Comparison of ENCODE assay signal across 8 cellular contexts in the genomic region with DNA sequence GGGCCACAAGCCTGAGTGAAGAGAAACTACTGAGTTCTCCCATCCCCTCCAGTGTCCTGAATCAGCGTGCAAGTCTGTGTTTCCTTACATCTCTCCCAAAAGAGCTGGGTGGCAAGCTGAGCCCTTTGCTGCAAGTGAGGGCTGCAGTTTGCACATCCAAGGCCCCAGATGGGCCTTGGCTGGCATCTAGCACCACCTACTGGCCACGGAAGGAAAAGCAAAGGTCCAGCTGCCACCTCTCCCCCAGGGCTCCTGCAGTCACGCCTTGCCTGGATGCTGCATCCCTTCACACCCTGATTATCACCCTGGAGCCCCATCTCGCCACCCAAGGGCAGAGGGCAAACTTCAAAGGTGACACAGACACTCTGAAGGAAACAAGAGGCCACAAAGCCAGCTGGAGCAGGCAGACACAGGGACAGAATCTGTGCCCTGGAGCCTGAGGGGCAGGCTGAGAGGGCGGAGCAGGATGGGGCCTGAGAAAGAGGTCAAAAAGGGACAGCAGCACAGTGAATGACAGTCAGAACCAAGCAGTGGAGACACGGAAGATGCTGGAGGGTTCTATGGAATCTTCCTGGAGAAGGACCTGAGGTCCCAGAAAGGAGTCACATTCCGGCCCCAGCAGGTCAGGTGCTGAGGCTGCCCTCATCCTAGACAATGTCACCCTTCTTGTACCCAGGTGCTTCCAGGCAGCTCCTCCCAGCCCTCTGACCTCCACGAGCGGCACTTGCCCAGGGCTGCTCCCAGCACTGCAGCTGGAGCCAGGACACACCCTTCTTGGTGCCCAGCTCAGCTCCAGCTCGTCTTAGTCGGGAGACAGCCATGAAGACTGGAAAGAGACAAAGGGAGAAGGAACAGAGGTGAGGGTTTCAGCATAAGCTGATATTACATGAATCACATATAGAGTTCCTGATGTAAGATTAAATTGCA. TPM values are rescaled to one million over a fixed set of nuclear protein-coding genes. Genes with fewer than 3 reads are reported as not detected.
DNase-seq lines count a peak whose midpoint lies in the region; ATAC-seq and TF ChIP-seq lines count a peak whose summit lies in the region.

No MANE protein-coding gene starts in this region.

- H3K4me1 Mint-ChIP-seq in T-helper 17 cell (peaks cover 2% of the 10 kb centered on the region), immature natural killer cell (no peaks in the 10 kb centered on the region)

- no peaks in the 10 kb centered on the region for H3K9me3 Mint-ChIP-seq in immature natural killer cell

- no peak overlapping the region for H3K4me3 Mint-ChIP-seq in T-helper 17 cell
- no peak overlapping the region for H3K4me3 Mint-ChIP-seq in immature natural killer cell

- H3K4me3 ChIP-seq in astrocyte of the spinal cord (ENCODE audit: low read depth, low read length) = no peak overlapping the region

- H3K36me3 Mint-ChIP-seq in T-helper 17 cell (ENCODE audit: low read depth) = peaks cover 3% of the 10 kb centered on the region
- H3K36me3 Mint-ChIP-seq in immature natural killer cell = no peaks in the 10 kb centered on the region

- H3K27ac Mint-ChIP-seq in T-helper 17 cell = no peak overlapping the region
- H3K27ac Mint-ChIP-seq in immature natural killer cell = no peak overlapping the region

- DNase-seq in D341Med (ENCODE audit: low spot score) (peak; percentile 84), HT1080 (ENCODE audit: low read depth) (peak; percentile 52), T-helper 17 cell (peak in 2 of 3 donors; percentile 16 to 47), astrocyte of the spinal cord (ENCODE audit: low read depth, low spot score) (peak; percentile 55), immature natural killer cell (peak in 2 of 3 donors; percentile 6 to 11), omental fat pad (ENCODE audit: low spot score) (no peak)
- peak; percentile 27 to 63 for DNase-seq in stimulated activated CD4-positive, alpha-beta T cell treated with anti-CD3 and anti-CD28 coated beads, Interleukin-15, amount 100 ng/mL, for 48 hours (ENCODE audit: low read depth in 2 of 2)

- ATAC-seq in GM19452 (IDR thresholded peaks at IDR 0.05; ENCODE audit: unreplicated experiment) (peak; percentile 85), T-helper 17 cell (no peak), omental fat pad (ENCODE audit: low FRiP score) (no peak)

- TF ChIP-seq CTCF in astrocyte of the spinal cord (IDR thresholded peaks at IDR 0.05; ENCODE audit: low read depth, low read length) (peak; percentile 92), omental fat pad (IDR thresholded peaks at IDR 0.05) (peak in 1 of 3 donors; percentile 19)

- H3K27me3 Mint-ChIP-seq in T-helper 17 cell (peaks cover 52% of the 10 kb centered on the region), immature natural killer cell (ENCODE audit: low read depth in 3 of 3) (peaks cover 1 to 11% (median 2%) of the 10 kb centered on the region in 3 donors)

- no peaks in the 10 kb centered on the region for H3K9me3 ChIP-seq in T-helper 17 cell (ENCODE audit: control insufficient read depth, low read length, poor library complexity, severe bottlenecking)

- in situ Hi-C loops in astrocyte of the spinal cord (cut with HindIII; ENCODE audit: low sequenced_read_pairs) = no loop called here

RNA-seq across cellular contexts. Expression of a gene that starts 18.3 kb away (rescaled TPM):
- 0.10 TPM in 1 of 2 replicates, not detected in the other for total RNA-seq in HT1080 (2014; rRNA removed; shearing (Covaris generic))
- 0.01 and 0.03 TPM in 2 replicates for polyA plus RNA-seq in HT1080 (2015; cell fraction: cytosol; rRNA removed)
- polyA plus RNA-seq in HT1080 (2015; cell fraction: nucleus; rRNA removed) = 0.27 and 0.59 TPM in 2 replicates
- not detected for total RNA-seq in T-helper 17 cell
- polyA plus RNA-seq in immature natural killer cell = not detected
- 1 to 10 TPM in 3 of 4 donors, under 1 TPM in 1; 0.75 to 5.2 (median 3.6) TPM for total RNA-seq in omental fat pad
